8 cellular contexts compared by ENCODE assay signal in genomic region chr16:85054948-85055502, GRCh38. TPM values are rescaled to one million over a fixed set of nuclear protein-coding genes. Genes with fewer than 3 reads are reported as not detected.
A peak's percentile ranks its signal among the peaks of the same experiment; 100 is the strongest.
DNase-seq lines count a peak whose midpoint lies in the region; TF ChIP-seq lines count a peak whose summit lies in the region.

No MANE protein-coding gene starts in this region.

- no peaks in the 10 kb centered on the region for H3K9me3 ChIP-seq in cardiac muscle cell (ENCODE audit: low read depth)
- H3K9me3 ChIP-seq in breast epithelium = no peaks in the 10 kb centered on the region
- H3K9me3 ChIP-seq in muscle layer of duodenum (ENCODE audit: control insufficient read depth in 1 of 2, low read length in 2 of 2) = no peaks in the 10 kb centered on the region
- no peaks in the 10 kb centered on the region for H3K9me3 ChIP-seq in uterus

- H3K27ac ChIP-seq in cardiac muscle cell = peak overlapping the region; percentile 89
- peak overlapping the region; percentile 66 to 83 for H3K27ac ChIP-seq in breast epithelium
- peak overlapping the region; percentile 59 for H3K27ac ChIP-seq in muscle layer of duodenum (ENCODE audit: low read length)
- peak overlapping the region; percentile 67 to 87 for H3K27ac ChIP-seq in uterus

- intact Hi-C loops in cardiac septum (cut with DNase I) = no loop called here
- intact Hi-C loops in breast epithelium (cut with DNase I; ENCODE audit: low total_unique reads) = no loop called here
- intact Hi-C loops in uterus (cut with DNase I; ENCODE audit: low total_unique reads) = no loop called here

- TF ChIP-seq CTCF in cardiac muscle cell (IDR thresholded peaks at IDR 0.05; ENCODE audit: low read depth, low read length) (no peak), breast epithelium (IDR thresholded peaks at IDR 0.05) (no peak), uterus (IDR thresholded peaks at IDR 0.05) (no peak)

- H3K36me3 ChIP-seq in cardiac muscle cell = no peaks in the 10 kb centered on the region
- no peaks in the 10 kb centered on the region for H3K36me3 ChIP-seq in breast epithelium
- H3K36me3 ChIP-seq in muscle layer of duodenum (ENCODE audit: control insufficient read depth in 1 of 2, insufficient read depth in 2 of 2, low read length in 2 of 2) = no peaks in the 10 kb centered on the region
- H3K36me3 ChIP-seq in uterus = no peaks in the 10 kb centered on the region

- no peak for DNase-seq in cardiac muscle cell (ENCODE audit: low read depth in 1 of 2, low spot score in 1 of 2)
- no peak for DNase-seq in cardiac septum (ENCODE audit: low spot score)
- DNase-seq in breast epithelium (ENCODE audit: low spot score in 2 of 2) = no peak
- DNase-seq in uterus = no peak
- no peak for DNase-seq in NCI-H146 treated with DMSO at 0.1 percent for 48 hours (lab: John Stamatoyannopoulos, UW; ENCODE audit: unreplicated experiment)
- DNase-seq in cortex of kidney (lab: John Stamatoyannopoulos, UW) = no peak
- no peak for DNase-seq in cerebellar cortex (ENCODE audit: low spot score)

- TF ChIP-seq POLR2A in breast epithelium (IDR thresholded peaks at IDR 0.05) (no peak), uterus (IDR thresholded peaks at IDR 0.05) (no peak)

- H3K4me1 ChIP-seq in cardiac muscle cell (ENCODE audit: low read depth) (peaks cover 42% of the 10 kb centered on the region), breast epithelium (peaks cover 0 to 9% of the 10 kb centered on the region in 2 donors), muscle layer of duodenum (ENCODE audit: control insufficient read depth in 1 of 2, insufficient read depth in 2 of 2, low read length in 2 of 2) (peaks cover 7 to 13% of the 10 kb centered on the region in 2 donors), uterus (peaks cover 0 to 6% of the 10 kb centered on the region in 2 donors)

- H3K27me3 ChIP-seq in cardiac muscle cell (no peaks in the 10 kb centered on the region), breast epithelium (no peaks in the 10 kb centered on the region), muscle layer of duodenum (ENCODE audit: low read depth, low read length) (no peaks in the 10 kb centered on the region), uterus (no peaks in the 10 kb centered on the region)

- H3K4me3 ChIP-seq in cardiac muscle cell (no peak overlapping the region), breast epithelium (peak overlapping the region; percentile 7 to 57 (median 25)), muscle layer of duodenum (ENCODE audit: low read depth in 1 of 2, low read length in 2 of 2) (peak overlapping the region; percentile 22 to 56), uterus (peak overlapping the region; percentile 1 to 9)

RNA-seq across cellular contexts. Expression of gene KIAA0513, which starts 27.4 kb away (rescaled TPM):
- 23.4 and 24.6 TPM in 2 replicates for total RNA-seq in cardiac muscle cell
- 12.8 and 29.1 TPM in 2 replicates for polyA plus RNA-seq in cardiac muscle cell
- total RNA-seq in cardiac septum = 8.3 TPM
- 10 to 100 TPM in 2 of 3 donors, 1 to 10 TPM in 1; 7.6 to 16.2 (median 10.8) TPM for total RNA-seq in breast epithelium
- total RNA-seq in uterus = 10 to 100 TPM in 1 of 4 donors, 1 to 10 TPM in 3; 4.7 to 17.3 (median 9.4) TPM

RNA-seq across cellular contexts. Expression of gene ZDHHC7, which starts 43.7 kb away (rescaled TPM):
- total RNA-seq in cardiac muscle cell (65.0 and 70.1 TPM in 2 replicates), cardiac septum (43.7 TPM), breast epithelium (10 to 100 TPM; 38.7 to 69.6 (median 41.1) TPM), uterus (10 to 100 TPM; 16.5 to 50.2 (median 39.1) TPM)
- polyA plus RNA-seq in cardiac muscle cell = 57.8 and 71.6 TPM in 2 replicates

RNA-seq across cellular contexts. Expression of gene CIBAR2, which starts 57.2 kb away (rescaled TPM):
- total RNA-seq in cardiac muscle cell (not detected in 2 replicates), cardiac septum (not detected), breast epithelium (not detected), uterus (1 to 10 TPM in 1 of 4 donors, not detected in 3; 2.4 TPM)
- polyA plus RNA-seq in cardiac muscle cell = not detected in 2 replicates
